ENCODE assay signal across 17 cellular contexts in the genomic region with DNA sequence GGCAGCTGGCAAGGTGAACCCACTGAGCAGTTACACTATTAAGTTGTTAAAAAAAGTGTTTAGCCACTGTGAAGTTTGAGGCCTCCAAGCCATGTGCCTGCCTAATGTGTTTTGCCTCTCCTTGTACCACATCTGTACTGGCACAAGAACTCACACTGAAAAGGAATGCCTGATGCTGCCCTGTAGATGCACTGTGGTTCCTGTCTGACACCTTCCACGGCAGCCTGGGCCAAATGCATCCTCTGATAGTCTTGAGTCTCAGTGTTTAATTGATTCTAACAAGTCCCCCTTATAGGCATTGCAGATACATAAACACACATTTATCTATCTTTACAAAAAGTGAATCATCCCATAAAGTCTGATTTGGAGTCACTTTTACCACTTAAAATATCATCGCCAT.
DNase-seq lines count a peak whose midpoint lies in the region; ATAC-seq and TF ChIP-seq lines count a peak whose summit lies in the region.
"Had no signal": no experiment of that assay in that cellular context is flagged by ENCODE, and none has a peak within 500 bp of the region (broad histone marks: within the 10 kb centered on the region; RNA-seq: fewer than 3 reads in every experiment).

No MANE protein-coding gene starts in this region.

- POLR2A ChIA-PET in MCF 10A (lab: Yijun Ruan, JAX), result interaction anchor here (0.7 kb wide), 1 partner anchor 1808 kb away, joined by 3 read pairs; no protein-coding TSS in a partner anchor
- POLR2A ChIA-PET in activated CD4-positive, alpha-beta memory T cell treated with anti-CD3 and anti-CD28 coated beads for 36 hours (lab: Charles Lee), result no interaction called here

- peak overlapping the region; percentile 99 for H2BK12ac ChIP-seq in trophoblast cell (ENCODE audit: low read length)

- dilution Hi-C loops in mammary epithelial cell (cut with HindIII; ENCODE audit: low sequenced_read_pairs), result no loop called here

- CTCF ChIA-PET in mammary epithelial cell (lab: Charles Lee; ENCODE audit: low non-redundant PET) (interaction anchor here (0.7 kb wide), 1 partner anchor 68 kb away, joined by 3 read pairs; no protein-coding TSS in a partner anchor), MCF 10A (lab: Yijun Ruan, JAX) (interaction anchor here (0.7 to 3.0 kb wide), 5 partner anchors 31 to 368 kb away, joined by 3 to 17 read pairs (median 5); a partner anchor contains a TSS)
- CTCF ChIA-PET in activated CD4-positive, alpha-beta memory T cell treated with anti-CD3 and anti-CD28 coated beads for 36 hours (lab: Charles Lee), result interaction anchor here (4.4 kb wide), 1 partner anchor 33 kb away, joined by 121 read pairs; no protein-coding TSS in a partner anchor

- in situ Hi-C loops in mammary epithelial cell (cut with MboI; ENCODE audit: low sequenced_read_pairs in 2 of 2), result no loop called here

- H4K8ac ChIP-seq in trophoblast cell (ENCODE audit: low read depth, low read length), result peak overlapping the region; percentile 96

- no peaks in the 10 kb centered on the region for H3K9me3 ChIP-seq in mammary epithelial cell (replicated peaks; ENCODE audit: insufficient read depth, low read length)
- H3K9me3 ChIP-seq in SK-N-MC (ENCODE audit: low read depth, low read length), result no peaks in the 10 kb centered on the region
- peaks cover 4% of the 10 kb centered on the region for H3K9me3 ChIP-seq in endodermal cell (ENCODE audit: control insufficient read depth, low read length)
- peaks cover 4% of the 10 kb centered on the region for H3K9me3 ChIP-seq in trophoblast cell (ENCODE audit: insufficient read depth, low read depth, low read length)

- no peak for ATAC-seq in Right ventricle myocardium superior (ENCODE audit: poor library complexity)
- ATAC-seq: PC-3 had no signal

- peak overlapping the region; percentile 100 for H2AK5ac ChIP-seq in trophoblast cell (ENCODE audit: low read length)

- intact Hi-C loops in mammary epithelial cell (cut with micrococcal nuclease), result loop anchor here (10.0 kb wide), 1 partner anchor 352 kb away; no protein-coding TSS in a partner anchor
- intact Hi-C loops in MCF 10A (cut with micrococcal nuclease), result loop anchor here (5.0 to 10.0 kb wide), 3 partner anchors 520 to 1710 kb away; no protein-coding TSS in a partner anchor
- intact Hi-C loops in activated CD4-positive, alpha-beta memory T cell treated with anti-CD3 and anti-CD28 coated beads for 36 hours (cut with micrococcal nuclease), result loop anchor here (5.0 kb wide), 1 partner anchor 145 kb away; no protein-coding TSS in a partner anchor
- intact Hi-C loops in Right ventricle myocardium superior (cut with DNase I), result no loop called here

- peaks cover 4% of the 10 kb centered on the region for H3K4me1 ChIP-seq in mammary epithelial cell (ENCODE audit: insufficient read depth, low read length)
- no peaks in the 10 kb centered on the region for H3K4me1 ChIP-seq in endodermal cell (ENCODE audit: control insufficient read depth, insufficient read depth, low read length)
- peaks cover 7 to 11% of the 10 kb centered on the region in 2 experiments for H3K4me1 ChIP-seq in trophoblast cell (ENCODE audit: control insufficient read depth in 1 of 2, insufficient read depth in 2 of 2, low read length in 2 of 2)

- no peak overlapping the region for H4K12ac ChIP-seq in trophoblast cell (ENCODE audit: low read depth, low read length)

- no peak overlapping the region for H3K9ac ChIP-seq in mammary epithelial cell (ENCODE audit: insufficient read depth, low read length)
- peak overlapping the region; percentile 49 for H3K9ac ChIP-seq in SK-N-MC (ENCODE audit: insufficient read length)
- H3K9ac ChIP-seq in endodermal cell (ENCODE audit: extremely low read depth, low read length, poor library complexity, severe bottlenecking), result no peak overlapping the region
- H3K9ac ChIP-seq in trophoblast cell (ENCODE audit: low read length), result no peak overlapping the region

- H3K79me2 ChIP-seq in mammary epithelial cell (ENCODE audit: insufficient read depth, low read length) (no peaks in the 10 kb centered on the region), trophoblast cell (ENCODE audit: control insufficient read depth, insufficient read depth, low read length, poor library complexity) (peaks cover 2% of the 10 kb centered on the region)

- H3K27me3 Mint-ChIP-seq in MCF 10A (ENCODE audit: insufficient read depth, unreplicated experiment) (no peaks in the 10 kb centered on the region), endodermal cell (ENCODE audit: insufficient read depth) (no peaks in the 10 kb centered on the region)
- no peaks in the 10 kb centered on the region for H3K27me3 Mint-ChIP-seq in activated CD4-positive, alpha-beta memory T cell treated with anti-CD3 and anti-CD28 coated beads for 36 hours

- H3K4me2 ChIP-seq in mammary epithelial cell (ENCODE audit: insufficient read depth, low read depth, low read length) (no peak overlapping the region), trophoblast cell (ENCODE audit: low read length) (no peak overlapping the region)

- H3K27me3 ChIP-seq in mammary epithelial cell (ENCODE audit: insufficient read depth, low read length) (no peaks in the 10 kb centered on the region), endodermal cell (ENCODE audit: control insufficient read depth, insufficient read depth, low read length, poor library complexity, severe bottlenecking) (no peaks in the 10 kb centered on the region), trophoblast cell (ENCODE audit: insufficient read depth, low read length) (no peaks in the 10 kb centered on the region)

- whole genome bisulfite sequencing in mammary epithelial cell (ENCODE audit: low coverage, missing lambda C conversion rate), result 79% methylated on average over 2 of the region's 2 CpGs
- WGBS in endodermal cell (ENCODE audit: insufficient coverage in 1 of 2, insufficient read length in 1 of 2), 2 experiments, result 74 to 78% methylated on average over 1 of the region's 2 CpGs
- no CpG with 5 or more reads among the region's 2 CpGs for WGBS in trophoblast cell (ENCODE audit: extremely low coverage, insufficient coverage, insufficient read length)

- no peaks in the 10 kb centered on the region for H4K20me1 ChIP-seq in mammary epithelial cell (ENCODE audit: insufficient read depth, low read length)

- peak overlapping the region; percentile 42 for H2AFZ ChIP-seq in mammary epithelial cell (ENCODE audit: low read depth, low read length)
- H2AFZ ChIP-seq in trophoblast cell (ENCODE audit: insufficient read depth, low read length, poor library complexity), result peak overlapping the region; percentile 89

- H3K27ac Mint-ChIP-seq in MCF 10A (ENCODE audit: low read depth, unreplicated experiment) (no peak overlapping the region), endodermal cell (peak overlapping the region; percentile 68)
- H3K27ac Mint-ChIP-seq in activated CD4-positive, alpha-beta memory T cell treated with anti-CD3 and anti-CD28 coated beads for 36 hours, result no peak overlapping the region
- H3K27ac Mint-ChIP-seq: B cell, HFFc6, IgD-negative memory B cell had no signal

- H3K27ac ChIP-seq in mammary epithelial cell (ENCODE audit: insufficient read depth, low read depth, low read length) (no peak overlapping the region), SK-N-MC (peak overlapping the region; percentile 96), endodermal cell (ENCODE audit: low read depth, low read length) (no peak overlapping the region), trophoblast cell (ENCODE audit: low read depth, low read length) (peak overlapping the region; percentile 78)
- H3K27ac ChIP-seq: 22Rv1 had no signal

- H3K36me3 ChIP-seq in mammary epithelial cell (ENCODE audit: insufficient read depth, low read length), result no peaks in the 10 kb centered on the region
- H3K36me3 ChIP-seq in SK-N-MC (ENCODE audit: insufficient read depth, low read length), result no peaks in the 10 kb centered on the region
- H3K36me3 ChIP-seq in endodermal cell (ENCODE audit: control insufficient read depth, insufficient read depth, low read length), result no peaks in the 10 kb centered on the region
- no peaks in the 10 kb centered on the region for H3K36me3 ChIP-seq in trophoblast cell (ENCODE audit: control insufficient read depth in 1 of 2, insufficient read depth in 2 of 2, low read length in 2 of 2)

- peak overlapping the region; percentile 91 for H3K4ac ChIP-seq in trophoblast cell (ENCODE audit: low read depth, low read length)

- DNase-seq in mammary epithelial cell (no peak), MCF 10A (ENCODE audit: unreplicated experiment) (no peak), SK-N-MC (ENCODE audit: low read depth, low spot score) (no peak), endodermal cell (no peak), trophoblast cell (no peak), NCI-H526 treated with DMSO at 0.1 percent for 48 hours (lab: John Stamatoyannopoulos, UW) (no peak), Right ventricle myocardium superior (no peak)
- DNase-seq in activated CD4-positive, alpha-beta memory T cell treated with anti-CD3 and anti-CD28 coated beads for 36 hours, result no peak
- DNase-seq: COR-L47, HFFc6, NCI-H1694 treated with DMSO at 0.1 percent for 48 hours, NCI-H748 treated with DMSO at 0.1 percent for 48 hours, SIG-M5 had no signal

- H3K18ac ChIP-seq in trophoblast cell (ENCODE audit: low read length), result peak overlapping the region; percentile 95

- H3K4me3 ChIP-seq in mammary epithelial cell (replicated peaks in 1 of 3; ENCODE audit: insufficient read depth in 1 of 3, low read depth in 2 of 3, low read length in 3 of 3) (no peak overlapping the region), SK-N-MC (no peak overlapping the region), endodermal cell (ENCODE audit: low read length) (no peak overlapping the region), trophoblast cell (ENCODE audit: low read depth, low read length) (no peak overlapping the region)

- H3K4me1 Mint-ChIP-seq in MCF 10A (ENCODE audit: insufficient read depth, unreplicated experiment) (peaks cover 6% of the 10 kb centered on the region), endodermal cell (peaks cover 6% of the 10 kb centered on the region)
- H3K4me1 Mint-ChIP-seq in activated CD4-positive, alpha-beta memory T cell treated with anti-CD3 and anti-CD28 coated beads for 36 hours (ENCODE audit: low read depth), result peaks cover 3% of the 10 kb centered on the region
- H3K4me1 Mint-ChIP-seq: B cell had no signal

- H3K4me3 Mint-ChIP-seq in MCF 10A (ENCODE audit: unreplicated experiment), result no peak overlapping the region
- H3K4me3 Mint-ChIP-seq in endodermal cell, result no peak overlapping the region
- no peak overlapping the region for H3K4me3 Mint-ChIP-seq in activated CD4-positive, alpha-beta memory T cell treated with anti-CD3 and anti-CD28 coated beads for 36 hours
- H3K4me3 Mint-ChIP-seq: B cell, HFFc6, IgD-negative memory B cell had no signal

- peak overlapping the region; percentile 94 for H2BK5ac ChIP-seq in trophoblast cell (ENCODE audit: low read depth, low read length, poor library complexity)

- no peak for TF ChIP-seq CTCF in mammary epithelial cell (conservative IDR thresholded peaks at IDR 0.05 in 1 of 2, IDR thresholded peaks at IDR 0.05 in 1 of 2; ENCODE audit: extremely low read depth in 1 of 2, insufficient read depth in 1 of 2, low read depth in 1 of 2, low read length in 2 of 2)
- no peak for TF ChIP-seq CTCF in MCF 10A (IDR thresholded peaks at IDR 0.05; ENCODE audit: unreplicated experiment)
- TF ChIP-seq CTCF in endodermal cell (conservative IDR thresholded peaks at IDR 0.05), result no peak

- H3K23ac ChIP-seq in trophoblast cell (ENCODE audit: low read length), result no peak overlapping the region

- BruUV-seq in mammary epithelial cell (replicated peaks; lab: Mats Ljungman, UMichigan) (no TSS peak), MCF 10A (replicated peaks; lab: Mats Ljungman, UMichigan) (no TSS peak)

- peak overlapping the region; percentile 97 for H4K91ac ChIP-seq in trophoblast cell (ENCODE audit: low read depth, low read length)

- H3K79me1 ChIP-seq in trophoblast cell (ENCODE audit: low read length), result peaks cover 18% of the 10 kb centered on the region

- H2BK120ac ChIP-seq in trophoblast cell (ENCODE audit: insufficient read depth, low read length, poor library complexity), result peak overlapping the region; percentile 100

- H3K9me3 Mint-ChIP-seq in MCF 10A (ENCODE audit: unreplicated experiment), result no peaks in the 10 kb centered on the region
- peaks cover 10% of the 10 kb centered on the region for H3K9me3 Mint-ChIP-seq in endodermal cell
- no peaks in the 10 kb centered on the region for H3K9me3 Mint-ChIP-seq in activated CD4-positive, alpha-beta memory T cell treated with anti-CD3 and anti-CD28 coated beads for 36 hours
- H3K9me3 Mint-ChIP-seq: HFFc6, IgD-negative memory B cell had no signal

- peak overlapping the region; percentile 93 for H3K14ac ChIP-seq in trophoblast cell (ENCODE audit: low read length)

- H3K36me3 Mint-ChIP-seq in MCF 10A (ENCODE audit: insufficient read depth, unreplicated experiment) (no peaks in the 10 kb centered on the region), endodermal cell (ENCODE audit: low read depth) (peaks cover 5% of the 10 kb centered on the region)
- no peaks in the 10 kb centered on the region for H3K36me3 Mint-ChIP-seq in activated CD4-positive, alpha-beta memory T cell treated with anti-CD3 and anti-CD28 coated beads for 36 hours
- H3K36me3 Mint-ChIP-seq: IgD-negative memory B cell had no signal

Comparison
In these comparisons a context has a peak if more than half of its experiments do, and no peak if none do; other contexts are left out.
1. H3K27ac ChIP-seq: peak in SK-N-MC (single experiment) and trophoblast cell (single experiment); none in mammary epithelial cell (single experiment) and endodermal cell (single experiment).